ENCODE assay signal across 10 cellular contexts in genomic region chr6:33607784-33608161, GRCh38. TPM values are rescaled to one million over a fixed set of nuclear protein-coding genes. Genes with fewer than 3 reads are reported as not detected.
A peak's percentile ranks its signal among the peaks of the same experiment; 100 is the strongest.
DNase-seq lines count a peak whose midpoint lies in the region; ATAC-seq, FAIRE-seq and TF ChIP-seq lines count a peak whose summit lies in the region.
"Had no signal": no experiment of that assay in that cellular context is flagged by ENCODE, and none has a peak within 500 bp of the region (broad histone marks: within the 10 kb centered on the region; RNA-seq: fewer than 3 reads in every experiment).

No MANE protein-coding gene starts in this region.

- intact Hi-C loops in GM12878 (cut with micrococcal nuclease; ENCODE audit: unreplicated experiment): loop anchor here (1.0 kb wide), 1 partner anchor 17 kb away; no protein-coding TSS in a partner anchor
- intact Hi-C loops in pancreas (cut with DNase I): no loop called here

- H3K4me3 ChIP-seq in GM12864 (ENCODE audit: low read depth, low read length) (no peak overlapping the region), Loucy (ENCODE audit: low read length, poor library complexity, severe bottlenecking) (no peak overlapping the region), GM12878 (no peak overlapping the region), pancreas (no peak overlapping the region)

- H3K9me3 ChIP-seq in Loucy (ENCODE audit: insufficient read depth, low read depth, low read length): no peaks in the 10 kb centered on the region
- no peaks in the 10 kb centered on the region; the same call in 2 of the 3 replicates for H3K9me3 ChIP-seq in GM12878 (replicated peaks; ENCODE audit: control insufficient read depth, insufficient read depth, low read length)
- no peaks in the 10 kb centered on the region for H3K9me3 ChIP-seq in pancreas

- no peaks in the 10 kb centered on the region for H3K9me2 ChIP-seq in Loucy (replicated peaks; ENCODE audit: low read depth, low read length)

- H3K79me2 ChIP-seq in Loucy (ENCODE audit: insufficient read depth, low read length): no peaks in the 10 kb centered on the region
- H3K79me2 ChIP-seq in GM12878 (ENCODE audit: control insufficient read depth, insufficient read depth, low read length): no peaks in the 10 kb centered on the region

- no TSS peak for BruUV-seq in GM12878 (replicated peaks; lab: Mats Ljungman, UMichigan)

- RAD21 ChIA-PET in GM12878 (lab: Charles Lee; ENCODE audit: unreplicated experiment): interaction anchor here (0.7 to 3.5 kb wide), 11 partner anchors 11 to 191 kb away, joined by 3 to 86 read pairs (median 8); partner anchors contain the start of genes BAK1 and ITPR3

- TF ChIP-seq CTCF in GM12864 (IDR thresholded peaks at IDR 0.05; ENCODE audit: low read depth, low read length, missing control alignments) (peak; percentile 75), Loucy (conservative IDR thresholded peaks at IDR 0.05; ENCODE audit: low read length) (peak; percentile 54), GM12878 (IDR thresholded peaks at IDR 0.05 in 2 of 3, conservative IDR thresholded peaks at IDR 0.05 in 1 of 3; ENCODE audit: control insufficient read depth in 2 of 3, extremely low read depth in 1 of 3, insufficient read depth in 1 of 3, low read depth in 3 of 3, low read length in 3 of 3) (peak; percentile 68 to 71 (median 69)), pancreas (IDR thresholded peaks at IDR 0.05) (no peak)

- H3K4me2 ChIP-seq in Loucy (ENCODE audit: low read depth, low read length, poor library complexity, severe bottlenecking) (no peak overlapping the region), GM12878 (ENCODE audit: control insufficient read depth, insufficient read depth) (no peak overlapping the region)

- WGBS in GM12878 (ENCODE audit: insufficient coverage, insufficient replicate concordance, low lambda C conversion rate, missing lambda C conversion rate): 2% methylated on average over 5 of the region's 5 CpGs
- 43 to 54% methylated on average over 5 of the region's 5 CpGs for WGBS in pancreas, 2 donors

- TF ChIP-seq EP300 in GM12878 (IDR thresholded peaks at IDR 0.05; ENCODE audit: borderline replicate concordance in 1 of 2, control insufficient read depth in 1 of 2, low read depth in 2 of 2, low read length in 2 of 2): no peak

- H3K36me3 ChIP-seq in Loucy (ENCODE audit: insufficient read depth, low read length) (no peaks in the 10 kb centered on the region), GM12878 (ENCODE audit: control insufficient read depth in 2 of 2, insufficient read depth in 2 of 2, low read length in 1 of 2) (no peaks in the 10 kb centered on the region), pancreas (no peaks in the 10 kb centered on the region)

- peak; percentile 59 for TF ChIP-seq RAD21 in GM12878 (IDR thresholded peaks at IDR 0.05; ENCODE audit: insufficient read depth, low read depth, low read length)

- POLR2A ChIA-PET in GM12878 (lab: Charles Lee): interaction anchor here (0.6 to 1.6 kb wide), 5 partner anchors 10 to 20 kb away, joined by 3 to 11 read pairs (median 6); partner anchors contain the start of gene ITPR3

- TF ChIP-seq POLR2A in GM12878 (IDR thresholded peaks at IDR 0.05; ENCODE audit: low read depth, low read length): no peak

- CTCF ChIA-PET in GM12878 (lab: Yijun Ruan, JAX): interaction anchor here (0.6 to 6.0 kb wide), 29 partner anchors 8 to 315 kb away, joined by 3 to 235 read pairs (median 4); partner anchors contain the start of genes BAK1, ITPR3, UQCC2 and ZBTB9

- FAIRE-seq in GM12878 (lab: Jason Lieb, UNC) (no peak), pancreas (lab: Jason Lieb, UNC) (no peak)

- DNase-seq in GM12864 (ENCODE audit: low read depth) (no peak), GM12878 (ENCODE audit: low read depth, low spot score) (no peak), pancreas (peak in 1 of 6 donors; percentile 8), OCI-M2 (lab: John Stamatoyannopoulos, UW; ENCODE audit: unreplicated experiment) (no peak), NCI-H226 (no peak)
- DNase-seq: activated T-cell treated with anti-CD3 and anti-CD28 coated beads, Interleukin-2, amount 50 U/mL, for 24 hours; NCI-H1417 had no signal

- ATAC-seq in GM12878 (peak; percentile 95), pancreas (peak in 3 of 4 donors; percentile 44 to 63 (median 48)), HG03439 (IDR thresholded peaks at IDR 0.05; ENCODE audit: unreplicated experiment) (no peak), GM21515 (IDR thresholded peaks at IDR 0.05; ENCODE audit: unreplicated experiment) (no peak)

- H3F3A ChIP-seq in Loucy (ENCODE audit: low read depth): no peaks in the 10 kb centered on the region

- H3K27me3 ChIP-seq in Loucy (ENCODE audit: insufficient read depth, low read length, poor library complexity, severe bottlenecking): no peaks in the 10 kb centered on the region
- no peaks in the 10 kb centered on the region; a peak in 1 of 4 replicates for H3K27me3 ChIP-seq in GM12878 (replicated peaks in 1 of 2; ENCODE audit: control insufficient read depth in 2 of 2, insufficient read depth in 2 of 2, low read length in 1 of 2)
- H3K27me3 ChIP-seq in pancreas: no peaks in the 10 kb centered on the region

- H3K27ac ChIP-seq in GM12878 (ENCODE audit: control insufficient read depth, insufficient read depth): no peak overlapping the region
- no peak overlapping the region for H3K27ac ChIP-seq in pancreas

- H3K9ac ChIP-seq in Loucy (ENCODE audit: low read depth, low read length, poor library complexity, severe bottlenecking) (no peak overlapping the region), GM12878 (ENCODE audit: control insufficient read depth, insufficient read depth, low read length) (no peak overlapping the region)

- H3K4me1 ChIP-seq in Loucy (ENCODE audit: insufficient read depth, low read length, poor library complexity, severe bottlenecking) (no peaks in the 10 kb centered on the region), GM12878 (ENCODE audit: control insufficient read depth, insufficient read depth, low read length) (no peaks in the 10 kb centered on the region), pancreas (no peaks in the 10 kb centered on the region)

- H2AFZ ChIP-seq in Loucy (ENCODE audit: low read length) (no peak overlapping the region), GM12878 (ENCODE audit: control insufficient read depth, low read depth, low read length) (no peak overlapping the region)

- no peaks in the 10 kb centered on the region for H4K20me1 ChIP-seq in Loucy (ENCODE audit: insufficient read depth, low read length, poor library complexity, severe bottlenecking)
- H4K20me1 ChIP-seq in GM12878 (ENCODE audit: control insufficient read depth, insufficient read depth): no peaks in the 10 kb centered on the region

- SMC1A ChIA-PET in GM12878 (lab: Charles Lee; ENCODE audit: uncharacterized antibody, unreplicated experiment): interaction anchor here (0.8 to 6.6 kb wide), 15 partner anchors 9 to 284 kb away, joined by 3 to 122 read pairs (median 5); partner anchors contain the start of genes BAK1 and ITPR3

- in situ Hi-C loops in GM12878 (cut with MboI): no loop called here

TF ChIP-seq in GM12878, 131 proteins besides CTCF, POLR2A, EP300 and RAD21 (continues in another document):
- no peak for TF ChIP-seq SUPT20H (IDR thresholded peaks at IDR 0.05; ENCODE audit: borderline replicate concordance, control insufficient read depth, low read depth, low read length)

RNA-seq across cellular contexts. Expression of gene ITPR3, which starts 13.3 kb away (rescaled TPM):
- total RNA-seq in GM12878 (2013; cell fraction: nucleolus; rRNA removed): 77.4 and 90.2 TPM in 2 replicates
- total RNA-seq in GM12878 (2014; rRNA removed): 12.7 and 15.4 TPM in 2 replicates
- 7.6 and 8.3 TPM in 2 replicates for total RNA-seq in GM12878 (2014; rRNA removed; fragmentation: Illumina TruSeq; extraction: Trizol)
- 30.3 and 34.0 TPM in 2 replicates for total RNA-seq in GM12878 (2021)
- 7.4 TPM for polyA plus RNA-seq in GM12878 (2011; ENCODE audit: low read depth)
- polyA plus RNA-seq in GM12878 (2011; rRNA removed): 7.2 and 15.6 TPM in 2 replicates
- 16.7 and 18.8 TPM in 2 replicates for polyA plus RNA-seq in GM12878 (2011; cell fraction: cytosol; rRNA removed)
- polyA plus RNA-seq in GM12878 (2011; cell fraction: nucleus; rRNA removed): 202 and 205 TPM in 2 replicates
- polyA plus RNA-seq in GM12878 (2012): 13.1 and 19.2 TPM in 2 replicates
- polyA plus RNA-seq in GM12878 (2014; fragmentation: Illumina TruSeq; extraction: Trizol): 6.7 and 14.6 TPM in 2 replicates
- under 1 TPM; 0.32 to 0.44 TPM for polyA plus RNA-seq in GM12878 (2014; fragmentation: Nextera tagmentation; extraction: Ambion mirVana)
- 23.0 and 27.0 TPM in 2 replicates for polyA plus RNA-seq in GM12878 (2014; rRNA removed)
- 1 to 10 TPM; 8.9 to 9.1 TPM for polyA plus RNA-seq in GM12878 (2016; fragmentation: Nextera tagmentation; extraction: Ambion mirVana)
- polyA minus RNA-seq in GM12878 (2011; rRNA and poly(A)+ RNA removed): 27.9 and 34.0 TPM in 2 replicates
- 12.8 and 14.2 TPM in 2 replicates for polyA minus RNA-seq in GM12878 (2011; cell fraction: cytosol; rRNA and poly(A)+ RNA removed)
- polyA minus RNA-seq in GM12878 (2011; cell fraction: nucleus; rRNA and poly(A)+ RNA removed): 43.2 and 61.9 TPM in 2 replicates
- 10 to 100 TPM in 5 of 6 donors, 1 to 10 TPM in 1; 9.1 to 20.3 (median 11.4) TPM for total RNA-seq in pancreas
- 10 to 100 TPM; 13.7 to 15.3 TPM for polyA plus RNA-seq in pancreas

RNA-seq across cellular contexts. Expression of gene BAK1, which starts 27.7 kb away (rescaled TPM):
- total RNA-seq in GM12878 (2013; cell fraction: nucleolus; rRNA removed): 12.7 and 16.3 TPM in 2 replicates
- 9.3 and 9.4 TPM in 2 replicates for total RNA-seq in GM12878 (2014; rRNA removed)
- total RNA-seq in GM12878 (2014; rRNA removed; fragmentation: Illumina TruSeq; extraction: Trizol): 23.9 and 26.6 TPM in 2 replicates
- total RNA-seq in GM12878 (2021): 36.7 and 37.6 TPM in 2 replicates
- polyA plus RNA-seq in GM12878 (2011; ENCODE audit: low read depth): 13.2 TPM
- polyA plus RNA-seq in GM12878 (2011; rRNA removed): 18.1 and 31.0 TPM in 2 replicates
- 45.3 and 55.6 TPM in 2 replicates for polyA plus RNA-seq in GM12878 (2011; cell fraction: cytosol; rRNA removed)
- 32.2 and 33.3 TPM in 2 replicates for polyA plus RNA-seq in GM12878 (2011; cell fraction: nucleus; rRNA removed)
- 25.8 and 26.9 TPM in 2 replicates for polyA plus RNA-seq in GM12878 (2012)
- 14.4 and 28.2 TPM in 2 replicates for polyA plus RNA-seq in GM12878 (2014; fragmentation: Illumina TruSeq; extraction: Trizol)
- polyA plus RNA-seq in GM12878 (2014; fragmentation: Nextera tagmentation; extraction: Ambion mirVana): 10 to 100 TPM in 1 of 2 experiments, 1 to 10 TPM in 1; 6.3 to 13.0 TPM
- polyA plus RNA-seq in GM12878 (2014; rRNA removed): 38.1 and 44.5 TPM in 2 replicates
- polyA plus RNA-seq in GM12878 (2016; fragmentation: Nextera tagmentation; extraction: Ambion mirVana): 10 to 100 TPM; 65.7 to 65.8 TPM
- polyA minus RNA-seq in GM12878 (2011; rRNA and poly(A)+ RNA removed): 26.0 and 47.5 TPM in 2 replicates
- polyA minus RNA-seq in GM12878 (2011; cell fraction: cytosol; rRNA and poly(A)+ RNA removed): 18.6 and 19.3 TPM in 2 replicates
- 8.0 and 12.3 TPM in 2 replicates for polyA minus RNA-seq in GM12878 (2011; cell fraction: nucleus; rRNA and poly(A)+ RNA removed)
- total RNA-seq in pancreas: 10 to 100 TPM in 1 of 6 donors, 1 to 10 TPM in 5; 5.6 to 11.2 (median 6.9) TPM
- 1 to 10 TPM; 7.2 to 7.7 TPM for polyA plus RNA-seq in pancreas

Comparison
In these comparisons a context has a peak if more than half of its experiments do, and no peak if none do; other contexts are left out.
1. CTCF ChIP-seq: peak in GM12864 (single experiment), Loucy (single experiment) and GM12878 (3 of 3); none in pancreas (0 of 4).
2. ATAC-seq: peak in GM12878 (single experiment) and pancreas (3 of 4); none in HG03439 (single experiment) and GM21515 (single experiment).